Comparison of ENCODE assay signal across 31 cellular contexts in genomic region chr2:209351636-209352035, GRCh38.
"Had no signal": no experiment of that assay in that cellular context is flagged by ENCODE, and none has a peak within 500 bp of the region (broad histone marks: within the 10 kb centered on the region; RNA-seq: fewer than 3 reads in every experiment).

No MANE protein-coding gene starts in this region.

- H3K27me3 ChIP-seq: esophagus squamous epithelium, foreskin keratinocyte, left lung, neural progenitor cell, tibial nerve had no signal

- H3K9me3 Mint-ChIP-seq: activated CD4-positive, alpha-beta memory T cell treated with anti-CD3 and anti-CD28 coated beads for 36 hours; activated CD4-positive, alpha-beta T cell treated with anti-CD3 and anti-CD28 coated beads, Interleukin-2, amount 10 ng/mL, durations not matched to agents 24 days and 14 days; activated T-cell treated with anti-CD3 and anti-CD28 coated beads, Interleukin-2, amount 50 U/mL, for 24 hours had no signal

- H3K9ac ChIP-seq: neural progenitor cell, parathyroid adenoma had no signal

- FAIRE-seq: bronchial epithelial cell had no signal

- H3K36me3 ChIP-seq: esophagus squamous epithelium, heart right ventricle, left lung, lower lobe of right lung, neural progenitor cell, tibial nerve, WERI-Rb-1 had no signal

- DNase-seq: activated CD4-positive, alpha-beta memory T cell treated with anti-CD3 and anti-CD28 coated beads for 36 hours; activated CD4-positive, alpha-beta T cell treated with anti-CD3 and anti-CD28 coated beads, Interleukin-2, amount 10 ng/mL, durations not matched to agents 24 days and 14 days; activated CD4-positive, CD25-positive, alpha-beta regulatory T cell treated with anti-CD3 and anti-CD28 coated beads, Interleukin-2, amount 50 U/mL, for 72 hours; activated CD8-positive, alpha-beta memory T cell treated with anti-CD3 and anti-CD28 coated beads, Interleukin-2, amount 50 U/mL, for 48 hours; activated gamma-delta T cell treated with Interleukin-2 at 50 U/mL for 16 hours; activated naive CD4-positive, alpha-beta T cell treated with anti-CD3 and anti-CD28 coated beads, Interleukin-2, amount 50 U/mL, for 16 hours; activated T-cell treated with anti-CD3 and anti-CD28 coated beads, Interleukin-2, amount 50 U/mL, for 24 hours; amygdala; effector CD4-positive, alpha-beta T cell; esophagus squamous epithelium; foreskin keratinocyte; heart right ventricle; left lung; lower lobe of right lung; mesenchymal stem cell; natural killer cell; occipital lobe; psoas muscle; stimulated activated CD4-positive, alpha-beta T cell treated with anti-CD3 and anti-CD28 coated beads, Interleukin-15, amount 100 ng/mL, for 24 hours; stimulated activated CD4-positive, alpha-beta T cell treated with anti-CD3 and anti-CD28 coated beads, Interleukin-2, amount 100 ng/mL, for 24 hours; stimulated activated naive B cell treated with anti-CD40 and anti-IgM and Interleukin-4, amounts not matched to agents 10 μg/mL and 1 μg/mL and 100 μg/mL, for 72 hours; T-helper 17 cell; T1000; WERI-Rb-1 had no signal

- H3K79me2 ChIP-seq: parathyroid adenoma had no signal

- H3K27ac Mint-ChIP-seq: activated CD4-positive, alpha-beta memory T cell treated with anti-CD3 and anti-CD28 coated beads for 36 hours; activated CD4-positive, alpha-beta T cell treated with anti-CD3 and anti-CD28 coated beads, Interleukin-2, amount 10 ng/mL, durations not matched to agents 24 days and 14 days; activated T-cell treated with anti-CD3 and anti-CD28 coated beads, Interleukin-2, amount 50 U/mL, for 24 hours; activated T-helper 17 cell treated with anti-CD3 and anti-CD28 coated beads, Interleukin-2, amount 50 U/mL, for 72 hours; dendritic cell treated with granulocyte-macrophage colony-stimulating factor and Interleukin-4, amounts not matched to agents 40 ng/mL and 50 ng/mL, for 4 days; natural killer cell; neural progenitor cell; stimulated activated naive B cell treated with anti-CD40 and anti-IgM and Interleukin-4, amounts not matched to agents 10 μg/mL and 1 μg/mL and 100 μg/mL, for 72 hours; T-helper 17 cell had no signal

- H3K36me3 Mint-ChIP-seq: activated CD4-positive, alpha-beta memory T cell treated with anti-CD3 and anti-CD28 coated beads for 36 hours; natural killer cell; neural progenitor cell; stimulated activated naive B cell treated with anti-CD40 and anti-IgM and Interleukin-4, amounts not matched to agents 10 μg/mL and 1 μg/mL and 100 μg/mL, for 72 hours had no signal

- H3K27ac ChIP-seq: esophagus squamous epithelium, foreskin keratinocyte, heart right ventricle, left lung, lower lobe of right lung, neural progenitor cell, parathyroid adenoma, psoas muscle, tibial nerve, WERI-Rb-1 had no signal

- H3K27me3 Mint-ChIP-seq: activated CD4-positive, alpha-beta memory T cell treated with anti-CD3 and anti-CD28 coated beads for 36 hours; activated CD4-positive, alpha-beta T cell treated with anti-CD3 and anti-CD28 coated beads, Interleukin-2, amount 10 ng/mL, durations not matched to agents 24 days and 14 days; activated T-cell treated with anti-CD3 and anti-CD28 coated beads, Interleukin-2, amount 50 U/mL, for 24 hours; activated T-helper 17 cell treated with anti-CD3 and anti-CD28 coated beads, Interleukin-2, amount 50 U/mL, for 72 hours; central memory CD8-positive, alpha-beta T cell; T-helper 17 cell had no signal

- H3K4me3 Mint-ChIP-seq: activated CD4-positive, alpha-beta memory T cell treated with anti-CD3 and anti-CD28 coated beads for 36 hours; activated CD4-positive, alpha-beta T cell treated with anti-CD3 and anti-CD28 coated beads, Interleukin-2, amount 10 ng/mL, durations not matched to agents 24 days and 14 days; activated T-cell treated with anti-CD3 and anti-CD28 coated beads, Interleukin-2, amount 50 U/mL, for 24 hours; activated T-helper 17 cell treated with anti-CD3 and anti-CD28 coated beads, Interleukin-2, amount 50 U/mL, for 72 hours; central memory CD8-positive, alpha-beta T cell; dendritic cell treated with granulocyte-macrophage colony-stimulating factor and Interleukin-4, amounts not matched to agents 40 ng/mL and 50 ng/mL, for 4 days; natural killer cell; neural progenitor cell; stimulated activated naive B cell treated with anti-CD40 and anti-IgM and Interleukin-4, amounts not matched to agents 10 μg/mL and 1 μg/mL and 100 μg/mL, for 72 hours; T-helper 17 cell had no signal

- H3K4me3 ChIP-seq: esophagus squamous epithelium, heart right ventricle, left lung, lower lobe of right lung, neural progenitor cell, psoas muscle, tibial nerve had no signal

- ATAC-seq: activated T-helper 17 cell treated with anti-CD3 and anti-CD28 coated beads, Interleukin-2, amount 50 U/mL, for 72 hours; foreskin keratinocyte; heart right ventricle; left lung; lower lobe of right lung; natural killer cell; psoas muscle; stimulated activated naive B cell treated with anti-CD40 and anti-IgM and Interleukin-4, amounts not matched to agents 10 μg/mL and 1 μg/mL and 100 μg/mL, for 72 hours; T-helper 17 cell had no signal

- H3K4me1 Mint-ChIP-seq: activated CD4-positive, alpha-beta T cell treated with anti-CD3 and anti-CD28 coated beads, Interleukin-2, amount 10 ng/mL, durations not matched to agents 24 days and 14 days; activated T-helper 17 cell treated with anti-CD3 and anti-CD28 coated beads, Interleukin-2, amount 50 U/mL, for 72 hours; central memory CD8-positive, alpha-beta T cell; natural killer cell; stimulated activated naive B cell treated with anti-CD40 and anti-IgM and Interleukin-4, amounts not matched to agents 10 μg/mL and 1 μg/mL and 100 μg/mL, for 72 hours; T-helper 17 cell had no signal

- H2AFZ ChIP-seq: neural progenitor cell, parathyroid adenoma had no signal

- H3K4me1 ChIP-seq: esophagus squamous epithelium, foreskin keratinocyte, heart right ventricle, left lung, lower lobe of right lung, parathyroid adenoma, psoas muscle, tibial nerve had no signal

- H3K4me2 ChIP-seq: neural progenitor cell had no signal

- H3K9me3 ChIP-seq: esophagus squamous epithelium, heart right ventricle, left lung, lower lobe of right lung, psoas muscle, tibial nerve had no signal
